ENCODE assay signal across 9 cellular contexts in genomic region chr19:45078390-45079062, GRCh38. TPM values are rescaled to one million over a fixed set of nuclear protein-coding genes. Genes with fewer than 3 reads are reported as not detected.
DNase-seq lines count a peak whose midpoint lies in the region; ATAC-seq, FAIRE-seq and TF ChIP-seq lines count a peak whose summit lies in the region.
"Had no signal": no experiment of that assay in that cellular context is flagged by ENCODE, and none has a peak within 500 bp of the region (broad histone marks: within the 10 kb centered on the region; RNA-seq: fewer than 3 reads in every experiment).

No MANE protein-coding gene starts in this region.

- peak overlapping the region in 2 of 7 donors; percentile 68 to 74 for H3K27ac Mint-ChIP-seq in CD14-positive monocyte

- no peak for TF ChIP-seq CTCF in CD14-positive monocyte (IDR thresholded peaks at IDR 0.05)
- TF ChIP-seq CTCF in NB4 (IDR thresholded peaks at IDR 0.05; ENCODE audit: low read depth, low read length) = no peak
- no peak for TF ChIP-seq CTCF in H1 (IDR thresholded peaks at IDR 0.05; ENCODE audit: control extremely low read depth in 1 of 3, insufficient read depth in 1 of 3, low read depth in 1 of 3, low read length in 3 of 3)

- TF ChIP-seq RAD21 in H1 (IDR thresholded peaks at IDR 0.05 in 1 of 2, conservative IDR thresholded peaks at IDR 0.05 in 1 of 2; ENCODE audit: low read depth in 2 of 2, low read length in 2 of 2) = no peak

- peak overlapping the region; percentile 80; the same call in 1 of the 2 replicates for H2AK5ac ChIP-seq in H1 (ENCODE audit: low read depth, low read length)

- H3K14ac ChIP-seq in H1 (ENCODE audit: insufficient read length) = no peak overlapping the region

- no peaks in the 10 kb centered on the region for H3K9me3 Mint-ChIP-seq in CD14-positive monocyte

- H3K56ac ChIP-seq in H1 (replicated peaks; ENCODE audit: insufficient read length, low read depth, low read length) = peak overlapping the region; percentile 70

- H3K4ac ChIP-seq in H1 (replicated peaks; ENCODE audit: insufficient read length, low read depth, low read length) = peak overlapping the region; percentile 81

- peak overlapping the region; percentile 90; the same call in 1 of the 2 replicates for H2BK12ac ChIP-seq in H1 (ENCODE audit: low read depth, low read length)

- POLR2A ChIA-PET in H1 (lab: Charles Lee; ENCODE audit: partially characterized antibody) = interaction anchor here (0.6 to 8.5 kb wide), 18 partner anchors 9 to 230 kb away, joined by 3 to 230 read pairs (median 6); partner anchors contain the start of genes APOE, BLOC1S3, PPP1R37 and RELB

- H2AFZ ChIP-seq in H1 (ENCODE audit: low read length) = no peak overlapping the region
- peak overlapping the region; percentile 91 for H2AFZ ChIP-seq in neuron (ENCODE audit: low read depth, low read length)

- DNase-seq in CD14-positive monocyte (ENCODE audit: low spot score) = no peak
- no peak for DNase-seq in NB4 (ENCODE audit: low read depth)
- no peak for DNase-seq in H1 (ENCODE audit: low read depth in 1 of 2, low spot score in 2 of 2)
- DNase-seq in posterior cingulate gyrus = no peak
- no peak for DNase-seq in stimulated activated CD4-positive, alpha-beta T cell treated with anti-CD3 and anti-CD28 coated beads, Interleukin-4, amount 100 ng/mL, for 4 hours

- H3K27me3 ChIP-seq in H1 (replicated peaks in 1 of 4; ENCODE audit: control insufficient read depth in 3 of 4, extremely low read depth in 1 of 4, insufficient read depth in 3 of 4, low read length in 3 of 4) = no peaks in the 10 kb centered on the region
- peaks cover 4% of the 10 kb centered on the region for H3K27me3 ChIP-seq in neuron (ENCODE audit: insufficient read depth, low read length)

- H3K18ac ChIP-seq in H1 (ENCODE audit: extremely low read depth, low read length) = peak overlapping the region; percentile 95

- H3K4me3 Mint-ChIP-seq in CD14-positive monocyte = peak overlapping the region; percentile 92 to 93

- H4K20me1 ChIP-seq in H1 (replicated peaks in 1 of 2; ENCODE audit: control insufficient read depth in 1 of 2, insufficient read depth in 2 of 2, low read length in 2 of 2) = peaks cover 0 to 2% of the 10 kb centered on the region in 2 experiments

- peaks cover 9% of the 10 kb centered on the region for H3K79me1 ChIP-seq in H1 (ENCODE audit: low read depth, low read length)

- peak overlapping the region; percentile 49 for H4K5ac ChIP-seq in H1 (ENCODE audit: insufficient read length, low read depth, low read length)

- intact Hi-C loops in CD14-positive monocyte (cut with micrococcal nuclease) (loop anchor here in 1 of 2 donors (5.0 kb wide), 1 partner anchor 99 kb away; the partner anchor contains the start of genes BLOC1S3 and TRAPPC6A), posterior cingulate gyrus (cut with DNase I) (loop anchor here (1.0 kb wide), 1 partner anchor 13 kb away; no protein-coding TSS in a partner anchor)

- peak overlapping the region; percentile 55 for H2BK20ac ChIP-seq in H1 (ENCODE audit: low read length)

- peak overlapping the region; percentile 72; the same call in 1 of the 2 replicates for H2BK15ac ChIP-seq in H1 (ENCODE audit: low read length)

- H3K9me3 ChIP-seq in H1 (ENCODE audit: insufficient read depth in 2 of 2, low read depth in 1 of 2, low read length in 1 of 2) = no peaks in the 10 kb centered on the region
- no peaks in the 10 kb centered on the region for H3K9me3 ChIP-seq in neuron (ENCODE audit: low read length)

- H3K36me3 Mint-ChIP-seq in CD14-positive monocyte = peaks cover 17 to 18% of the 10 kb centered on the region in 2 donors

- H3K4me1 ChIP-seq in H1 (replicated peaks in 1 of 4; ENCODE audit: control insufficient read depth in 3 of 4, insufficient read depth in 4 of 4, low read length in 3 of 4) (peaks cover 13 to 37% (median 20%) of the 10 kb centered on the region in 4 experiments), neuron (ENCODE audit: insufficient read depth, low read length) (peaks cover 22% of the 10 kb centered on the region)

- peak overlapping the region; percentile 90; the same call in 1 of the 2 replicates for H4K8ac ChIP-seq in H1 (ENCODE audit: extremely low read depth, insufficient read depth, low read length)

- peak overlapping the region in 3 of 4 experiments; percentile 58 to 82 (median 82); a peak in 6 of 7 replicates for H3K9ac ChIP-seq in H1 (replicated peaks in 1 of 4; ENCODE audit: extremely low read depth in 1 of 4, low read depth in 3 of 4, low read length in 3 of 4)

- FAIRE-seq in H1 (lab: Jason Lieb, UNC) = no peak
- FAIRE-seq: TTC549 had no signal

- H2BK5ac ChIP-seq in H1 (ENCODE audit: low read depth, low read length) = peak overlapping the region; percentile 97

- H3K23me2 ChIP-seq in H1 (ENCODE audit: low read depth, low read length) = peaks cover 17% of the 10 kb centered on the region

- 56% methylated on average over 10 of the region's 10 CpGs; no CpG with 5 or more reads in 1 of the 2 experiments for WGBS in H1 (ENCODE audit: extremely low coverage in 1 of 2, insufficient coverage in 1 of 2, insufficient read length in 1 of 2, insufficient replicate concordance in 2 of 2, low coverage in 1 of 2, low lambda C conversion rate in 2 of 2, missing lambda C conversion rate in 1 of 2), 2 experiments

- H3K27me3 Mint-ChIP-seq in CD14-positive monocyte (ENCODE audit: low read depth in 3 of 3) = peaks cover 0 to 2% (median 0%) of the 10 kb centered on the region in 3 donors

- H3K27ac ChIP-seq in H1 (ENCODE audit: low read depth, low read length) = peak overlapping the region; percentile 94; the same call in 1 of the 2 replicates

- H3K4me1 Mint-ChIP-seq in CD14-positive monocyte = peaks cover 43% of the 10 kb centered on the region

- no peak for TF ChIP-seq EP300 in H1 (IDR thresholded peaks at IDR 0.05; ENCODE audit: borderline replicate concordance in 1 of 2, low read depth in 2 of 2, low read length in 2 of 2)

- peak overlapping the region; percentile 18 for H2BK120ac ChIP-seq in H1 (replicated peaks; ENCODE audit: low read depth, low read length)

- H3K79me2 ChIP-seq in H1 (ENCODE audit: control insufficient read depth in 1 of 2, insufficient read depth in 2 of 2, low read length in 2 of 2) = peaks cover 5 to 40% of the 10 kb centered on the region in 2 experiments

- H3K23ac ChIP-seq in H1 (ENCODE audit: insufficient read length) = no peak overlapping the region

- H3K36me3 ChIP-seq in H1 (ENCODE audit: control insufficient read depth in 2 of 4, insufficient read depth in 4 of 4, low read length in 3 of 4) (peaks cover 0 to 21% (median 4%) of the 10 kb centered on the region in 4 experiments; a peak in 4 of 8 replicates), neuron (ENCODE audit: insufficient read depth, low read length) (peaks cover 8% of the 10 kb centered on the region)

- peak overlapping the region; percentile 87 to 99 for H3K4me2 ChIP-seq in H1 (ENCODE audit: insufficient read depth in 1 of 2, low read depth in 2 of 2, low read length in 2 of 2)

- CTCF ChIA-PET in H1 (lab: Charles Lee; ENCODE audit: partially characterized antibody) = interaction anchor here (1.1 to 4.1 kb wide), 4 partner anchors 9 to 128 kb away, joined by 3 to 39 read pairs (median 4); partner anchors contain the start of gene PPP1R37

- TF ChIP-seq POLR2A in NB4 (IDR thresholded peaks at IDR 0.05; ENCODE audit: extremely low read depth, insufficient read length) (no peak), H1 (IDR thresholded peaks at IDR 0.05; ENCODE audit: control extremely low read depth in 1 of 2, low read depth in 2 of 2, low read length in 2 of 2) (no peak)

- peak overlapping the region; percentile 32 for H4K91ac ChIP-seq in H1 (replicated peaks; ENCODE audit: insufficient read length, low read length)

- ATAC-seq in GM21529 (IDR thresholded peaks at IDR 0.05; ENCODE audit: unreplicated experiment) (no peak), GM19397 (IDR thresholded peaks at IDR 0.05; ENCODE audit: unreplicated experiment) (no peak)

- peak overlapping the region; percentile 47 for H3K4me3 ChIP-seq in NB4 (ENCODE audit: low read depth, low read length)
- H3K4me3 ChIP-seq in H1 (ENCODE audit: extremely low read depth in 1 of 4, insufficient read depth in 2 of 4, low read depth in 3 of 4, low read length in 4 of 4) = peak overlapping the region; percentile 87 to 98 (median 94)
- peak overlapping the region; percentile 99 for H3K4me3 ChIP-seq in neuron (ENCODE audit: low read length)

RNA-seq across cellular contexts. Expression of gene GEMIN7, which starts 0.5 kb away (rescaled TPM):
- polyA plus RNA-seq in CD14-positive monocyte (10 to 100 TPM; 67.6 to 83.4 TPM), H1 (2011; rRNA removed) (91.6 and 113 TPM in 2 replicates)
- total RNA-seq in H1 (2021; fragmentation: NEBNext Ultra II Directional; extraction: Animal tissue kit (Norgen Biotek cat#: 25700)) = 48.0 and 48.5 TPM in 2 replicates
- polyA plus RNA-seq in H1 (2011; cell fraction: cytosol; rRNA removed) = 68.0 TPM
- 71.1 TPM for polyA plus RNA-seq in H1 (2011; cell fraction: nucleus; rRNA removed)
- 40.4 to 54.4 TPM (median 47.9 TPM) in 4 replicates for polyA plus RNA-seq in H1 (2012, experiment 1 of 2)
- 86.0 TPM for polyA plus RNA-seq in H1 (2012, experiment 2 of 2)
- polyA plus RNA-seq in H1 (2013, experiment 1 of 2) = 32.3 TPM
- 33.2 TPM for polyA plus RNA-seq in H1 (2013, experiment 2 of 2)
- polyA minus RNA-seq in H1 (2011; rRNA and poly(A)+ RNA removed) = 18.7 and 22.3 TPM in 2 replicates
- 29.5 TPM for polyA minus RNA-seq in H1 (2011; cell fraction: cytosol; rRNA and poly(A)+ RNA removed)
- 26.8 TPM for polyA minus RNA-seq in H1 (2011; cell fraction: nucleus; rRNA and poly(A)+ RNA removed)

RNA-seq across cellular contexts. Expression of gene ZNF296, which starts 2.2 kb away (rescaled TPM):
- polyA plus RNA-seq in CD14-positive monocyte = 1 to 10 TPM; 3.8 to 6.5 TPM
- total RNA-seq in H1 (2021; fragmentation: NEBNext Ultra II Directional; extraction: Animal tissue kit (Norgen Biotek cat#: 25700)) = 6.8 and 7.5 TPM in 2 replicates
- 2.7 and 6.4 TPM in 2 replicates for polyA plus RNA-seq in H1 (2011; rRNA removed)
- 2.3 TPM for polyA plus RNA-seq in H1 (2011; cell fraction: cytosol; rRNA removed)
- 6.4 TPM for polyA plus RNA-seq in H1 (2011; cell fraction: nucleus; rRNA removed)
- polyA plus RNA-seq in H1 (2012, experiment 1 of 2) = 3.2 to 8.2 TPM (median 7.6 TPM) in 4 replicates
- polyA plus RNA-seq in H1 (2012, experiment 2 of 2) = 7.1 TPM
- polyA plus RNA-seq in H1 (2013, experiment 1 of 2) = 6.4 TPM
- polyA plus RNA-seq in H1 (2013, experiment 2 of 2) = 6.2 TPM
- 1.1 TPM in 2 replicates for polyA minus RNA-seq in H1 (2011; rRNA and poly(A)+ RNA removed)
- 7.6 TPM for polyA minus RNA-seq in H1 (2011; cell fraction: cytosol; rRNA and poly(A)+ RNA removed)
- polyA minus RNA-seq in H1 (2011; cell fraction: nucleus; rRNA and poly(A)+ RNA removed) = 8.8 TPM

RNA-seq across cellular contexts. Expression of gene PPP1R37, which starts 14.5 kb away (rescaled TPM):
- polyA plus RNA-seq in CD14-positive monocyte (under 1 TPM; 0.10 to 0.22 TPM), H1 (2011; rRNA removed) (14.6 and 22.5 TPM in 2 replicates)
- total RNA-seq in H1 (2021; fragmentation: NEBNext Ultra II Directional; extraction: Animal tissue kit (Norgen Biotek cat#: 25700)) = 25.7 and 27.0 TPM in 2 replicates
- 23.0 TPM for polyA plus RNA-seq in H1 (2011; cell fraction: cytosol; rRNA removed)
- 71.7 TPM for polyA plus RNA-seq in H1 (2011; cell fraction: nucleus; rRNA removed)
- 22.9 to 30.5 TPM (median 24.6 TPM) in 4 replicates for polyA plus RNA-seq in H1 (2012, experiment 1 of 2)
- 16.5 TPM for polyA plus RNA-seq in H1 (2012, experiment 2 of 2)
- polyA plus RNA-seq in H1 (2013, experiment 1 of 2) = 12.6 TPM
- polyA plus RNA-seq in H1 (2013, experiment 2 of 2) = 11.6 TPM
- 7.8 and 11.9 TPM in 2 replicates for polyA minus RNA-seq in H1 (2011; rRNA and poly(A)+ RNA removed)
- 16.8 TPM for polyA minus RNA-seq in H1 (2011; cell fraction: cytosol; rRNA and poly(A)+ RNA removed)
- 25.7 TPM for polyA minus RNA-seq in H1 (2011; cell fraction: nucleus; rRNA and poly(A)+ RNA removed)

RNA-seq across cellular contexts. Expression of gene CLASRP, which starts 39.7 kb away (rescaled TPM):
- 1 to 10 TPM; 2.2 to 4.1 TPM for polyA plus RNA-seq in CD14-positive monocyte
- total RNA-seq in H1 (2021; fragmentation: NEBNext Ultra II Directional; extraction: Animal tissue kit (Norgen Biotek cat#: 25700)) = 63.4 and 71.7 TPM in 2 replicates
- polyA plus RNA-seq in H1 (2011; rRNA removed) = 22.3 and 25.8 TPM in 2 replicates
- polyA plus RNA-seq in H1 (2011; cell fraction: cytosol; rRNA removed) = 30.1 TPM
- polyA plus RNA-seq in H1 (2011; cell fraction: nucleus; rRNA removed) = 143 TPM
- 60.4 to 106 TPM (median 89.9 TPM) in 4 replicates for polyA plus RNA-seq in H1 (2012, experiment 1 of 2)
- 21.3 TPM for polyA plus RNA-seq in H1 (2012, experiment 2 of 2)
- 35.8 TPM for polyA plus RNA-seq in H1 (2013, experiment 1 of 2)
- polyA plus RNA-seq in H1 (2013, experiment 2 of 2) = 31.6 TPM
- polyA minus RNA-seq in H1 (2011; rRNA and poly(A)+ RNA removed) = 16.3 and 26.5 TPM in 2 replicates
- polyA minus RNA-seq in H1 (2011; cell fraction: cytosol; rRNA and poly(A)+ RNA removed) = 14.7 TPM
- 41.7 TPM for polyA minus RNA-seq in H1 (2011; cell fraction: nucleus; rRNA and poly(A)+ RNA removed)

Comparison
In these comparisons a context has a peak if more than half of its experiments do, and no peak if none do; other contexts are left out.
1. H3K4me3 ChIP-seq: peak in every context shown above with its lines; median percentile 99 in neuron; 94 in H1; 47 in NB4.
2. RNA of gene PPP1R37, which starts 14.5 kb away (polyA plus RNA-seq): 11.6 to 71.7 TPM in H1; 0.10 to 0.22 TPM in CD14-positive monocyte; every median in the first group is over 10 times any median in the second.